In the genomic region with DNA sequence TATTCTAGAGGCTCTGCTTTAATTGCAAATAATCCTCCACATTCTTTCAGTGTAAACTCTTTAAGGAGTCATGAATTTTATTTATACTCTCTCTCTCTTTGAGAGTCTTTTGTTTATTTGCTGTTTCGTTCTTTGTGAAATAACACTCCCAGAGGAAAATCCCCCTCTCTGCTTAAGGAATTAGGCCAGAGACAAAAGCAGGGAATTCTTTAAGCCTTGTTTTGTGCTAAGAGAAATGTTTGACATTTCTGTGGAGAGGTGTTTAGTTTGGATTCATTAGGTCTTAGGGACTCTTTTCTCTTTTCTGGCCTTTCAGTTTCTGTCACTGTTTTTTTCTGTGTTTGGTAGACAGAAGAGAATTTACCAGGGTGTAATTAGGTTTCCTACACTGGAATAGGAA, we compare ENCODE assay signal across 34 cellular contexts.
DNase-seq lines count a peak whose midpoint lies in the region; ATAC-seq, FAIRE-seq and TF ChIP-seq lines count a peak whose summit lies in the region.
"Had no signal": no experiment of that assay in that cellular context is flagged by ENCODE, and none has a peak within 500 bp of the region (broad histone marks: within the 10 kb centered on the region; RNA-seq: fewer than 3 reads in every experiment).

No MANE protein-coding gene starts in this region.

- H3K9me3 ChIP-seq in NT2/D1 (ENCODE audit: insufficient read depth, low read length) (no peaks in the 10 kb centered on the region), endodermal cell (ENCODE audit: control insufficient read depth, low read length) (no peaks in the 10 kb centered on the region), mesodermal cell (ENCODE audit: control insufficient read depth, low read length) (no peaks in the 10 kb centered on the region), uterus (no peaks in the 10 kb centered on the region), H9 (ENCODE audit: control insufficient read depth, low read depth, low read length) (no peaks in the 10 kb centered on the region)
- H3K9me3 ChIP-seq: right atrium auricular region, spleen had no signal

- no peaks in the 10 kb centered on the region for H3K9me3 Mint-ChIP-seq in endodermal cell
- no peaks in the 10 kb centered on the region; a peak in 2 of 5 replicates for H3K9me3 Mint-ChIP-seq in H9
- H3K9me3 Mint-ChIP-seq: central memory CD8-positive, alpha-beta T cell; naive thymus-derived CD8-positive, alpha-beta T cell; stimulated activated effector memory CD8-positive, alpha-beta T cell treated with anti-CD3 and anti-CD28 coated beads, Interleukin-12 subunit alpha, Interleukin-12 subunit beta, amount 100 ng/mL, for 72 hours had no signal

- H3K27me3 Mint-ChIP-seq in endodermal cell (ENCODE audit: insufficient read depth) = peaks cover 86% of the 10 kb centered on the region
- H3K27me3 Mint-ChIP-seq in H9 (ENCODE audit: low read depth) = peaks cover 95% of the 10 kb centered on the region

- H3K23ac ChIP-seq in H9 (ENCODE audit: insufficient read length, low read depth, low read length) = no peak overlapping the region

- no peak overlapping the region for H3K14ac ChIP-seq in H9 (ENCODE audit: insufficient read depth, low read length)

- peak overlapping the region; percentile 50 for H3K27ac ChIP-seq in endodermal cell (ENCODE audit: low read depth, low read length)
- H3K27ac ChIP-seq in mesodermal cell (ENCODE audit: low read depth, low read length, severe bottlenecking) = peak overlapping the region; percentile 26
- peak overlapping the region; percentile 32 to 65 for H3K27ac ChIP-seq in uterus
- H3K27ac ChIP-seq in H9 (ENCODE audit: insufficient read length, low read depth, low read length) = no peak overlapping the region
- H3K27ac ChIP-seq: parathyroid adenoma, right atrium auricular region, spleen, VCaP had no signal

- no peak overlapping the region for H3K56ac ChIP-seq in H9 (ENCODE audit: insufficient read length, low read depth, low read length)

- no peak for TF ChIP-seq POLR2A in uterus (IDR thresholded peaks at IDR 0.05)

- H3K79me1 ChIP-seq in H9 (ENCODE audit: insufficient read depth, low read depth, low read length, poor library complexity, severe bottlenecking) = no peaks in the 10 kb centered on the region

- H3K27ac Mint-ChIP-seq in endodermal cell = no peak overlapping the region
- peak overlapping the region in 1 of 3 experiments; percentile 63; a peak in 1 of 7 replicates for H3K27ac Mint-ChIP-seq in H9
- H3K27ac Mint-ChIP-seq: CD14-positive monocyte; naive thymus-derived CD8-positive, alpha-beta T cell; stimulated activated effector memory CD8-positive, alpha-beta T cell treated with anti-CD3 and anti-CD28 coated beads, Interleukin-12 subunit alpha, Interleukin-12 subunit beta, amount 100 ng/mL, for 72 hours had no signal

- no peak overlapping the region for H3K4me3 ChIP-seq in NT2/D1 (ENCODE audit: insufficient read length, low read depth)
- no peak overlapping the region for H3K4me3 ChIP-seq in endodermal cell (ENCODE audit: low read length)
- H3K4me3 ChIP-seq in mesodermal cell (ENCODE audit: extremely low read depth, insufficient read depth, low read length, poor library complexity, severe bottlenecking) = no peak overlapping the region
- no peak overlapping the region for H3K4me3 ChIP-seq in uterus
- H3K4me3 ChIP-seq: right atrium auricular region, spleen had no signal

- ATAC-seq in HG03097 (IDR thresholded peaks at IDR 0.05; ENCODE audit: low FRiP score, unreplicated experiment) = no peak
- ATAC-seq: left ventricle myocardium superior; naive thymus-derived CD8-positive, alpha-beta T cell; PC-3; stimulated activated effector memory CD8-positive, alpha-beta T cell treated with anti-CD3 and anti-CD28 coated beads, Interleukin-12 subunit alpha, Interleukin-12 subunit beta, amount 100 ng/mL, for 72 hours had no signal

- no peak overlapping the region for H4K8ac ChIP-seq in H9 (replicated peaks; ENCODE audit: insufficient read length, low read depth, low read length)

- H3K4me1 Mint-ChIP-seq in endodermal cell (peaks cover 32% of the 10 kb centered on the region), H9 (peaks cover 30 to 49% of the 10 kb centered on the region in 2 experiments)
- H3K4me1 Mint-ChIP-seq: CD14-positive monocyte; central memory CD8-positive, alpha-beta T cell; naive thymus-derived CD8-positive, alpha-beta T cell; stimulated activated effector memory CD8-positive, alpha-beta T cell treated with anti-CD3 and anti-CD28 coated beads, Interleukin-12 subunit alpha, Interleukin-12 subunit beta, amount 100 ng/mL, for 72 hours had no signal

- no peak overlapping the region for H2AK5ac ChIP-seq in H9 (ENCODE audit: insufficient read length, low read length)

- H3K79me2 ChIP-seq in H9 (ENCODE audit: insufficient read depth, low read length) = no peaks in the 10 kb centered on the region
- H3K79me2 ChIP-seq: parathyroid adenoma had no signal

- no peak overlapping the region for H3K18ac ChIP-seq in H9 (ENCODE audit: insufficient read length, low read depth, low read length)

- no CpG with 5 or more reads among the region's 1 CpG for WGBS in endodermal cell (ENCODE audit: insufficient coverage in 1 of 2, insufficient read length in 1 of 2), 2 experiments
- no CpG with 5 or more reads among the region's 1 CpG for WGBS in mesodermal cell (ENCODE audit: insufficient coverage in 2 of 2), 2 experiments
- no CpG with 5 or more reads among the region's 1 CpG for WGBS in H9 (ENCODE audit: extremely low coverage, insufficient read length, low lambda C conversion rate)

- no peak overlapping the region for H2BK12ac ChIP-seq in H9 (ENCODE audit: insufficient read length, low read depth, low read length)

- H2BK120ac ChIP-seq in H9 (ENCODE audit: low read depth, low read length, poor library complexity, severe bottlenecking) = no peak overlapping the region

- H4K91ac ChIP-seq in H9 (ENCODE audit: insufficient read length, low read depth, low read length) = no peak overlapping the region

- H2AFZ ChIP-seq in H9 (ENCODE audit: low read length) = no peak overlapping the region
- H2AFZ ChIP-seq: parathyroid adenoma had no signal

- H3K23me2 ChIP-seq in H9 (ENCODE audit: insufficient read length, low read depth, low read length, poor library complexity, severe bottlenecking) = no peaks in the 10 kb centered on the region

- H4K20me1 ChIP-seq in H9 (ENCODE audit: control insufficient read depth, insufficient read depth, insufficient read length) = no peaks in the 10 kb centered on the region

- no peak overlapping the region for H2BK5ac ChIP-seq in H9 (ENCODE audit: insufficient read length, low read length)

- DNase-seq in NT2/D1 (ENCODE audit: low read depth, low spot score) = peak; percentile 66
- no peak for DNase-seq in endodermal cell
- DNase-seq in uterus = no peak
- DNase-seq in HTR-8/SVneo (ENCODE audit: insufficient read length, low spot score) = no peak
- DNase-seq in H9 = no peak
- DNase-seq: activated CD4-positive, alpha-beta T cell treated with anti-CD3 and anti-CD28 coated beads for 48 hours; activated gamma-delta T cell; activated T-cell treated with anti-CD3 and anti-CD28 coated beads, Interleukin-2, amount 50 U/mL, for 1 hour; DMS79 treated with DMSO at 0.1 percent for 48 hours; foreskin fibroblast; GF-D8; Kasumi-1; left ventricle myocardium superior; midbrain; naive thymus-derived CD8-positive, alpha-beta T cell; NCI-H146; NCI-H2107; NCI-H446 treated with DMSO at 0.1 percent for 48 hours; PC-3; SHP77; spleen; stimulated activated CD4-positive, alpha-beta T cell treated with anti-CD3 and anti-CD28 coated beads, Interleukin-4, amount 100 ng/mL, for 24 hours; substantia nigra; SW 1271; T-helper 9 cell had no signal

- H3K36me3 ChIP-seq in NT2/D1 (ENCODE audit: insufficient read depth, insufficient read length, low read length) (no peaks in the 10 kb centered on the region), endodermal cell (ENCODE audit: control insufficient read depth, insufficient read depth, low read length) (no peaks in the 10 kb centered on the region), mesodermal cell (ENCODE audit: control insufficient read depth, insufficient read depth, low read length) (no peaks in the 10 kb centered on the region), uterus (no peaks in the 10 kb centered on the region)
- H3K36me3 ChIP-seq: right atrium auricular region, spleen had no signal

- no peak overlapping the region for H2BK20ac ChIP-seq in H9 (ENCODE audit: low read depth, low read length, poor library complexity, severe bottlenecking)

- H3K4me3 Mint-ChIP-seq in endodermal cell = no peak overlapping the region
- H3K4me3 Mint-ChIP-seq in H9 = no peak overlapping the region
- H3K4me3 Mint-ChIP-seq: CD14-positive monocyte; central memory CD8-positive, alpha-beta T cell; naive thymus-derived CD8-positive, alpha-beta T cell; stimulated activated effector memory CD8-positive, alpha-beta T cell treated with anti-CD3 and anti-CD28 coated beads, Interleukin-12 subunit alpha, Interleukin-12 subunit beta, amount 100 ng/mL, for 72 hours had no signal

- intact Hi-C loops in uterus (cut with DNase I; ENCODE audit: low total_unique reads) = no loop called here

- H3K4me1 ChIP-seq in NT2/D1 (ENCODE audit: insufficient read depth, insufficient read length) (peaks cover 4% of the 10 kb centered on the region), endodermal cell (ENCODE audit: control insufficient read depth, insufficient read depth, low read length) (peaks cover 19% of the 10 kb centered on the region), mesodermal cell (ENCODE audit: control insufficient read depth, insufficient read depth, low read length, poor library complexity, severe bottlenecking) (peaks cover 9% of the 10 kb centered on the region), uterus (no peaks in the 10 kb centered on the region), H9 (ENCODE audit: insufficient read depth, low read length) (no peaks in the 10 kb centered on the region; the same call in 1 of the 2 replicates)
- H3K4me1 ChIP-seq: parathyroid adenoma, right atrium auricular region, spleen had no signal

- TF ChIP-seq CTCF in endodermal cell (conservative IDR thresholded peaks at IDR 0.05) (no peak), uterus (IDR thresholded peaks at IDR 0.05) (no peak), H9 (conservative IDR thresholded peaks at IDR 0.05) (no peak)

- no peak overlapping the region for H3K4me2 ChIP-seq in H9 (ENCODE audit: insufficient read depth, insufficient read length, low read length)

- no peak overlapping the region for H3K4ac ChIP-seq in H9 (ENCODE audit: low read depth, low read length)

- peak overlapping the region; percentile 43 for H3K9ac ChIP-seq in NT2/D1 (ENCODE audit: insufficient read length, low read depth)
- H3K9ac ChIP-seq in endodermal cell (ENCODE audit: extremely low read depth, low read length, poor library complexity, severe bottlenecking) = peak overlapping the region; percentile 13
- H3K9ac ChIP-seq in H9 (ENCODE audit: extremely low read depth, insufficient read length, low read length) = no peak overlapping the region
- H3K9ac ChIP-seq: parathyroid adenoma had no signal

- no peak overlapping the region for H3T11ph ChIP-seq in H9 (ENCODE audit: low read length)

- no peak for FAIRE-seq in HTR-8/SVneo (lab: Jason Lieb, UNC)
- FAIRE-seq: islet of Langerhans had no signal

- no peaks in the 10 kb centered on the region for H3K27me3 ChIP-seq in NT2/D1 (ENCODE audit: insufficient read depth, insufficient read length)
- H3K27me3 ChIP-seq in endodermal cell (ENCODE audit: control insufficient read depth, insufficient read depth, low read length, poor library complexity, severe bottlenecking) = peaks cover 50% of the 10 kb centered on the region
- no peaks in the 10 kb centered on the region for H3K27me3 ChIP-seq in uterus
- H3K27me3 ChIP-seq in H9 (ENCODE audit: insufficient read depth, low read length) = peaks cover 40% of the 10 kb centered on the region
- H3K27me3 ChIP-seq: right atrium auricular region, spleen had no signal

- H2BK15ac ChIP-seq in H9 (ENCODE audit: low read depth, low read length) = no peak overlapping the region

- no peak overlapping the region for H4K5ac ChIP-seq in H9 (ENCODE audit: insufficient read length, low read depth, low read length)

- H3K36me3 Mint-ChIP-seq in endodermal cell (ENCODE audit: low read depth) = no peaks in the 10 kb centered on the region
- no peaks in the 10 kb centered on the region; a peak in 1 of 7 replicates for H3K36me3 Mint-ChIP-seq in H9 (ENCODE audit: insufficient read depth in 1 of 3, low read depth in 3 of 3)
- H3K36me3 Mint-ChIP-seq: CD14-positive monocyte; naive thymus-derived CD8-positive, alpha-beta T cell; stimulated activated effector memory CD8-positive, alpha-beta T cell treated with anti-CD3 and anti-CD28 coated beads, Interleukin-12 subunit alpha, Interleukin-12 subunit beta, amount 100 ng/mL, for 72 hours had no signal
